15 cellular contexts compared by ENCODE assay signal in the genomic region with DNA sequence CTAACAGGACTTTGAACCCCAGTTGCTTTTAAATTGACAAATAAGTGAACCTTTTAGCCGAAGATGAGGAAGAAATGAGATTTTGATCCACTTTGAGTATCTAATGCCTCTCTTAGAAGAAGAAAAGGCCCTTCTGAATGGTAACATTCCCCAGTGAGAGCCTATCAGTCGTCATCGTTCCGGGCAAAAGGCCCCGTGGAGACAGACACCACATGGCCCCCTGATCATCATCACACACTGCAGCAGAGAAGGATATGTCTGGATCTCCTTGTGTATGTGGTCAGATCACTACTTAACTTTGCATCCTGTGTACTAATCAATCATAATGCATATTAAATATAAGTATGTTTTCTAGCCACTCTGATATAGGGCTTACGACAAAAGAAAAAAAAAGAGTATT.
"Had no signal": no experiment of that assay in that cellular context is flagged by ENCODE, and none has a peak within 500 bp of the region (broad histone marks: within the 10 kb centered on the region; RNA-seq: fewer than 3 reads in every experiment).

No MANE protein-coding gene starts in this region.

- DNase-seq: colonic mucosa; dermis blood vessel endothelial cell; heart right ventricle; immature natural killer cell; left ventricle myocardium inferior; lower lobe of right lung; midbrain; psoas muscle; stimulated activated naive CD4-positive, alpha-beta T cell treated with Interleukin-2 at 50 U/mL for 16 hours had no signal

- ATAC-seq: lower lobe of right lung; natural killer cell treated with Interleukin-12 subunit alpha and Interleukin-12 subunit beta and Interleukin-15 and Interleukin-18, amount 100 ng/mL, for 72 hours; sciatic nerve had no signal

- H3K27ac ChIP-seq: colonic mucosa, heart right ventricle, left ventricle myocardium inferior, lower lobe of right lung, neutrophil, psoas muscle had no signal

- H3K4me1 ChIP-seq: colonic mucosa, heart right ventricle, left ventricle myocardium inferior, lower lobe of right lung, psoas muscle had no signal

- H3K27me3 ChIP-seq: colonic mucosa had no signal

- H3K4me3 ChIP-seq: colonic mucosa, heart right ventricle, left ventricle myocardium inferior, lower lobe of right lung, psoas muscle had no signal

- FAIRE-seq: frontal cortex, keratinocyte, urothelium cell line had no signal

- H3K36me3 ChIP-seq: colonic mucosa, heart right ventricle, left ventricle myocardium inferior, lower lobe of right lung, neutrophil had no signal

- H3K9me3 ChIP-seq: colonic mucosa, heart right ventricle, left ventricle myocardium inferior, lower lobe of right lung, neutrophil, psoas muscle had no signal
